Comparison of ENCODE assay signal across 8 cellular contexts in genomic region chr1:9400425-9401079, GRCh38.
DNase-seq lines count a peak whose midpoint lies in the region; ATAC-seq and TF ChIP-seq lines count a peak whose summit lies in the region.

No MANE protein-coding gene starts in this region.

- H4K20me1 ChIP-seq in DOHH2 (ENCODE audit: control insufficient read depth, insufficient read depth, low read depth, low read length) = no peaks in the 10 kb centered on the region
- no peaks in the 10 kb centered on the region for H4K20me1 ChIP-seq in OCI-LY3 (ENCODE audit: insufficient read depth, low read length)

- H3F3A ChIP-seq in DOHH2 (ENCODE audit: control insufficient read depth, insufficient read depth) = 0 out of 2 replicates have a peak, but pooled peaks cover 2% of the 10 kb centered on the region

- TF ChIP-seq CTCF in DOHH2 (IDR thresholded peaks at IDR 0.05; ENCODE audit: low read depth, low read length, poor library complexity, severe bottlenecking) = no peak
- TF ChIP-seq CTCF in OCI-LY3 (IDR thresholded peaks at IDR 0.05; ENCODE audit: low read depth, low read length) = no peak

- peaks cover 6% of the 10 kb centered on the region for H3K36me3 ChIP-seq in DOHH2 (ENCODE audit: control insufficient read depth, low read length)
- H3K36me3 ChIP-seq in OCI-LY3 (replicated peaks; ENCODE audit: low read depth, low read length) = no peaks in the 10 kb centered on the region

- H3K27me3 Mint-ChIP-seq in central memory CD8-positive, alpha-beta T cell = no peaks in the 10 kb centered on the region
- peaks cover under 1 to 11% of the 10 kb centered on the region in 2 donors for H3K27me3 Mint-ChIP-seq in natural killer cell treated with Interleukin-12 subunit alpha and Interleukin-12 subunit beta and Interleukin-15 and Interleukin-18, amount 100 ng/mL, for 72 hours

- H3K4me3 ChIP-seq in DOHH2 (ENCODE audit: low read length) (no peak overlapping the region), OCI-LY3 (ENCODE audit: low read length) (no peak overlapping the region)

- peak; percentile 49 for ATAC-seq in central memory CD8-positive, alpha-beta T cell (replicated peaks; ENCODE audit: extremely low read depth, poor library complexity, severe bottlenecking)
- peak; percentile 45 to 62 for ATAC-seq in natural killer cell treated with Interleukin-12 subunit alpha and Interleukin-12 subunit beta and Interleukin-15 and Interleukin-18, amount 100 ng/mL, for 72 hours
- no peak for ATAC-seq in HG03045 (IDR thresholded peaks at IDR 0.05; ENCODE audit: unreplicated experiment)

- H3K27ac ChIP-seq in DOHH2 (ENCODE audit: low read depth, low read length) (no peak overlapping the region), OCI-LY3 (ENCODE audit: low read length) (no peak overlapping the region)

- H3K9me3 Mint-ChIP-seq in central memory CD8-positive, alpha-beta T cell = no peaks in the 10 kb centered on the region
- H3K9me3 Mint-ChIP-seq in natural killer cell treated with Interleukin-12 subunit alpha and Interleukin-12 subunit beta and Interleukin-15 and Interleukin-18, amount 100 ng/mL, for 72 hours = no peaks in the 10 kb centered on the region

- peak overlapping the region; percentile 25 for H3K4me2 ChIP-seq in DOHH2 (ENCODE audit: low read length)
- H3K4me2 ChIP-seq in OCI-LY3 (ENCODE audit: low read length) = peak overlapping the region; percentile 14; the same call in 1 of the 2 replicates

- H3K9me2 ChIP-seq in DOHH2 (replicated peaks; ENCODE audit: control insufficient read depth, low read length) = no peaks in the 10 kb centered on the region

- peak overlapping the region; percentile 64 for H2AFZ ChIP-seq in OCI-LY3 (ENCODE audit: low read depth, low read length)

- no peaks in the 10 kb centered on the region for H3K27me3 ChIP-seq in DOHH2 (ENCODE audit: control insufficient read depth, low read length)
- no peaks in the 10 kb centered on the region for H3K27me3 ChIP-seq in OCI-LY3 (ENCODE audit: low read depth, low read length)

- H3K9me3 ChIP-seq in DOHH2 (ENCODE audit: control insufficient read depth, insufficient read depth, low read length) (no peaks in the 10 kb centered on the region), OCI-LY3 (ENCODE audit: insufficient read depth, low read length) (no peaks in the 10 kb centered on the region)

- no peak for DNase-seq in central memory CD8-positive, alpha-beta T cell (ENCODE audit: low spot score in 2 of 2)
- DNase-seq in natural killer cell treated with Interleukin-12 subunit alpha and Interleukin-12 subunit beta and Interleukin-15 and Interleukin-18, amount 100 ng/mL, for 72 hours (ENCODE audit: low spot score) = peak; percentile 68
- DNase-seq in NCI-H2171 treated with DMSO at 0.1 percent for 48 hours (lab: John Stamatoyannopoulos, UW) (no peak), foreskin melanocyte (no peak), 8988T (no peak)

- no peak overlapping the region for H3K9ac ChIP-seq in OCI-LY3 (ENCODE audit: low read length)

- H3K27ac Mint-ChIP-seq in central memory CD8-positive, alpha-beta T cell (ENCODE audit: low read depth) = no peak overlapping the region
- no peak overlapping the region for H3K27ac Mint-ChIP-seq in natural killer cell treated with Interleukin-12 subunit alpha and Interleukin-12 subunit beta and Interleukin-15 and Interleukin-18, amount 100 ng/mL, for 72 hours

- H3K4me1 ChIP-seq in DOHH2 (ENCODE audit: control insufficient read depth, low read length) (peaks cover 39% of the 10 kb centered on the region), OCI-LY3 (ENCODE audit: low read length) (peaks cover 6% of the 10 kb centered on the region; the same call in 1 of the 2 replicates)

- H3K79me2 ChIP-seq in DOHH2 (ENCODE audit: control insufficient read depth, low read length) (no peaks in the 10 kb centered on the region; the same call in 1 of the 2 replicates), OCI-LY3 (ENCODE audit: low read length) (no peaks in the 10 kb centered on the region)

- no peaks in the 10 kb centered on the region for H3K36me3 Mint-ChIP-seq in central memory CD8-positive, alpha-beta T cell (ENCODE audit: insufficient read depth)
- no peaks in the 10 kb centered on the region for H3K36me3 Mint-ChIP-seq in natural killer cell treated with Interleukin-12 subunit alpha and Interleukin-12 subunit beta and Interleukin-15 and Interleukin-18, amount 100 ng/mL, for 72 hours

- no peak overlapping the region for H3K4me3 Mint-ChIP-seq in central memory CD8-positive, alpha-beta T cell
- no peak overlapping the region for H3K4me3 Mint-ChIP-seq in natural killer cell treated with Interleukin-12 subunit alpha and Interleukin-12 subunit beta and Interleukin-15 and Interleukin-18, amount 100 ng/mL, for 72 hours

- no peaks in the 10 kb centered on the region for H3K4me1 Mint-ChIP-seq in central memory CD8-positive, alpha-beta T cell
- no peaks in the 10 kb centered on the region for H3K4me1 Mint-ChIP-seq in natural killer cell treated with Interleukin-12 subunit alpha and Interleukin-12 subunit beta and Interleukin-15 and Interleukin-18, amount 100 ng/mL, for 72 hours (ENCODE audit: low read depth in 2 of 2)
